Comparison of ENCODE assay signal across 1 cellular context in the genomic region with DNA sequence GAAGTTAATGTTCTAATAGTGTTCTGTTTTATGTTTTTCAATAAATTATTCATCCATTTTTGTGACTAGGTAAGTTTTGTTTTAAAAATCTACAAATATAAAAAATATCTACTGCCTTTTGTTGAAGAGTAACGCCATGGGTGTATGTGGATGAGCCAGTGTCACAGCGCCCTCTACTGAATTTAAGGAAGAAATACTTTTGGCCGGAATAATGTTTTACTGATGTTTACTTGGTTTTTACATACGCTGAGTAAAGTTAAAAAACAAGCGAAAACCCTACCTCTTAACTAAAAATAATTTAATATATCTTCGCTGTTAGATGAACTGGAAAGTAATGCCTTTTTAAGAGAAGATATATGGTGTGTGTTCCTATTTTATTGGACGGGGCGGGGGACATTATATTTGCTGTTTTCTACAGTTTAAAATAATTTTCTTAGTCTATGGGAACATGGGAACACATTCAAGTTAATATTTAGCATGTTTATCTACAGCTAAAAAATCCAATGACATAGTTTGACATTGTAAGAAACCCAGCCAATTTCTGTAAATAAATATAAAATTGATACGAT.
TF ChIP-seq lines count a peak whose summit lies in the region.

No MANE protein-coding gene starts in this region.

TF ChIP-seq in GM23338, 12 proteins besides CTCF, POLR2A, EP300 and RAD21 (continued from another document):
- TF ChIP-seq, protein P1, sequence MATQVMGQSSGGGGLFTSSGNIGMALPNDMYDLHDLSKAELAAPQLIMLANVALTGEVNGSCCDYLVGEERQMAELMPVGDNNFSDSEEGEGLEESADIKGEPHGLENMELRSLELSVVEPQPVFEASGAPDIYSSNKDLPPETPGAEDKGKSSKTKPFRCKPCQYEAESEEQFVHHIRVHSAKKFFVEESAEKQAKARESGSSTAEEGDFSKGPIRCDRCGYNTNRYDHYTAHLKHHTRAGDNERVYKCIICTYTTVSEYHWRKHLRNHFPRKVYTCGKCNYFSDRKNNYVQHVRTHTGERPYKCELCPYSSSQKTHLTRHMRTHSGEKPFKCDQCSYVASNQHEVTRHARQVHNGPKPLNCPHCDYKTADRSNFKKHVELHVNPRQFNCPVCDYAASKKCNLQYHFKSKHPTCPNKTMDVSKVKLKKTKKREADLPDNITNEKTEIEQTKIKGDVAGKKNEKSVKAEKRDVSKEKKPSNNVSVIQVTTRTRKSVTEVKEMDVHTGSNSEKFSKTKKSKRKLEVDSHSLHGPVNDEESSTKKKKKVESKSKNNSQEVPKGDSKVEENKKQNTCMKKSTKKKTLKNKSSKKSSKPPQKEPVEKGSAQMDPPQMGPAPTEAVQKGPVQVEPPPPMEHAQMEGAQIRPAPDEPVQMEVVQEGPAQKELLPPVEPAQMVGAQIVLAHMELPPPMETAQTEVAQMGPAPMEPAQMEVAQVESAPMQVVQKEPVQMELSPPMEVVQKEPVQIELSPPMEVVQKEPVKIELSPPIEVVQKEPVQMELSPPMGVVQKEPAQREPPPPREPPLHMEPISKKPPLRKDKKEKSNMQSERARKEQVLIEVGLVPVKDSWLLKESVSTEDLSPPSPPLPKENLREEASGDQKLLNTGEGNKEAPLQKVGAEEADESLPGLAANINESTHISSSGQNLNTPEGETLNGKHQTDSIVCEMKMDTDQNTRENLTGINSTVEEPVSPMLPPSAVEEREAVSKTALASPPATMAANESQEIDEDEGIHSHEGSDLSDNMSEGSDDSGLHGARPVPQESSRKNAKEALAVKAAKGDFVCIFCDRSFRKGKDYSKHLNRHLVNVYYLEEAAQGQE (IDR thresholded peaks at IDR 0.05; ENCODE audit: unreplicated experiment): no peak
- TF ChIP-seq ZNF331 (CRISPR knock-in tag; IDR thresholded peaks at IDR 0.05; ENCODE audit: low read depth) (no peak), NANOG (IDR thresholded peaks at IDR 0.05; ENCODE audit: borderline replicate concordance) (no peak), EZH2 (IDR thresholded peaks at IDR 0.05; ENCODE audit: low read depth, unreplicated experiment) (no peak), CREB1 (CRISPR knock-in tag; IDR thresholded peaks at IDR 0.05; ENCODE audit: low read depth) (no peak), POLR2AphosphoS5 (IDR thresholded peaks at IDR 0.05; ENCODE audit: low read depth) (no peak), EZH2phosphoT487 (IDR thresholded peaks at IDR 0.05; ENCODE audit: unreplicated experiment) (no peak), ZNF114 (CRISPR knock-in tag; IDR thresholded peaks at IDR 0.05) (no peak), STAT1 (IDR thresholded peaks at IDR 0.05; ENCODE audit: unreplicated experiment) (no peak), JUNB (IDR thresholded peaks at IDR 0.05; ENCODE audit: unreplicated experiment) (no peak)
- TF ChIP-seq, protein P2, sequence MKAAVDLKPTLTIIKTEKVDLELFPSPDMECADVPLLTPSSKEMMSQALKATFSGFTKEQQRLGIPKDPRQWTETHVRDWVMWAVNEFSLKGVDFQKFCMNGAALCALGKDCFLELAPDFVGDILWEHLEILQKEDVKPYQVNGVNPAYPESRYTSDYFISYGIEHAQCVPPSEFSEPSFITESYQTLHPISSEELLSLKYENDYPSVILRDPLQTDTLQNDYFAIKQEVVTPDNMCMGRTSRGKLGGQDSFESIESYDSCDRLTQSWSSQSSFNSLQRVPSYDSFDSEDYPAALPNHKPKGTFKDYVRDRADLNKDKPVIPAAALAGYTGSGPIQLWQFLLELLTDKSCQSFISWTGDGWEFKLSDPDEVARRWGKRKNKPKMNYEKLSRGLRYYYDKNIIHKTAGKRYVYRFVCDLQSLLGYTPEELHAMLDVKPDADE (IDR thresholded peaks at IDR 0.05): no peak
